8 cellular contexts compared by ENCODE assay signal in genomic region chr14:59187802-59188460, GRCh38. TPM values are rescaled to one million over a fixed set of nuclear protein-coding genes. Genes with fewer than 3 reads are reported as not detected.
DNase-seq lines count a peak whose midpoint lies in the region; ATAC-seq and TF ChIP-seq lines count a peak whose summit lies in the region.

No MANE protein-coding gene starts in this region.

- peaks cover 41% of the 10 kb centered on the region for H3K27me3 Mint-ChIP-seq in activated naive CD4-positive, alpha-beta T cell treated with anti-CD3 and anti-CD28 coated beads, Interleukin-2, amount 10 ng/mL, durations not matched to agents 7 days and 5 days

- peak overlapping the region; percentile 94 for H2AFZ ChIP-seq in PC-3 (ENCODE audit: low read length)

- no peaks in the 10 kb centered on the region for H3K9me2 ChIP-seq in PC-3 (replicated peaks; ENCODE audit: low read length)

- peak overlapping the region; percentile 96 for H3K4me3 Mint-ChIP-seq in activated naive CD4-positive, alpha-beta T cell treated with anti-CD3 and anti-CD28 coated beads, Interleukin-2, amount 10 ng/mL, durations not matched to agents 7 days and 5 days

- TSS peak; percentile 93 for BruUV-seq in PC-3 (replicated peaks; lab: Mats Ljungman, UMichigan)

- DNase-seq in PC-3 (peak; percentile 48), right cardiac atrium (peak; percentile 23 to 75 (median 69)), gastrocnemius medialis (peak; percentile 4 to 23), glomerular visceral epithelial cell (ENCODE audit: extremely low spot score) (no peak)
- DNase-seq in activated naive CD4-positive, alpha-beta T cell treated with anti-CD3 and anti-CD28 coated beads, Interleukin-2, amount 10 ng/mL, durations not matched to agents 7 days and 5 days, result peak; percentile 62

- H3K36me3 Mint-ChIP-seq in activated naive CD4-positive, alpha-beta T cell treated with anti-CD3 and anti-CD28 coated beads, Interleukin-2, amount 10 ng/mL, durations not matched to agents 7 days and 5 days, result no peaks in the 10 kb centered on the region

- peaks cover 28% of the 10 kb centered on the region for H3K4me1 Mint-ChIP-seq in activated naive CD4-positive, alpha-beta T cell treated with anti-CD3 and anti-CD28 coated beads, Interleukin-2, amount 10 ng/mL, durations not matched to agents 7 days and 5 days

- CTCF ChIA-PET in PC-3 (lab: Charles Lee), result interaction anchor here (0.6 to 1.3 kb wide), 3 partner anchors 75 to 295 kb away, joined by 4 to 8 read pairs (median 7); no protein-coding TSS in a partner anchor
- CTCF ChIA-PET in activated naive CD4-positive, alpha-beta T cell treated with anti-CD3 and anti-CD28 coated beads, Interleukin-2, amount 10 ng/mL, durations not matched to agents 7 days and 5 days (lab: Charles Lee), result no interaction called here

- POLR2A ChIA-PET in PC-3 (lab: Charles Lee; ENCODE audit: unreplicated experiment), result interaction anchor here (1.3 kb wide), 1 partner anchor 60 kb away, joined by 4 read pairs; no protein-coding TSS in a partner anchor

- TF ChIP-seq CTCF in C4-2B (conservative IDR thresholded peaks at IDR 0.05), result no peak
- no peak for TF ChIP-seq CTCF in PC-3 (conservative IDR thresholded peaks at IDR 0.05; ENCODE audit: low read depth, low read length)
- TF ChIP-seq CTCF in gastrocnemius medialis (IDR thresholded peaks at IDR 0.05 in 4 of 5, conservative IDR thresholded peaks at IDR 0.05 in 1 of 5), result no peak

- in situ Hi-C loops in gastrocnemius medialis (cut with MboI; ENCODE audit: low sequenced_read_pairs in 4 of 4), result no loop called here

- no peaks in the 10 kb centered on the region for H3F3A ChIP-seq in PC-3 (ENCODE audit: low read length, unreplicated experiment)

- peak overlapping the region; percentile 32 for H3K9ac ChIP-seq in PC-3 (ENCODE audit: low read length)

- under 1% methylated on average over 43 of the region's 43 CpGs for WGBS in right cardiac atrium

- H3K9me3 Mint-ChIP-seq in activated naive CD4-positive, alpha-beta T cell treated with anti-CD3 and anti-CD28 coated beads, Interleukin-2, amount 10 ng/mL, durations not matched to agents 7 days and 5 days, result no peaks in the 10 kb centered on the region

- ATAC-seq in GM19438 (IDR thresholded peaks at IDR 0.05; ENCODE audit: low read depth, unreplicated experiment) (peak; percentile 10), HG03520 (IDR thresholded peaks at IDR 0.05; ENCODE audit: unreplicated experiment) (peak; percentile 7), PC-3 (peak; percentile 29), right cardiac atrium (peak; percentile 3 to 6), gastrocnemius medialis (peak; percentile 49 to 57)

- H3K4me2 ChIP-seq in PC-3 (ENCODE audit: low read length), result peak overlapping the region; percentile 89

- H3K36me3 ChIP-seq in PC-3 (ENCODE audit: low read depth, low read length), result no peaks in the 10 kb centered on the region
- H3K36me3 ChIP-seq in gastrocnemius medialis, result no peaks in the 10 kb centered on the region

- peak overlapping the region; percentile 87 for H3K27ac Mint-ChIP-seq in activated naive CD4-positive, alpha-beta T cell treated with anti-CD3 and anti-CD28 coated beads, Interleukin-2, amount 10 ng/mL, durations not matched to agents 7 days and 5 days

- peaks cover 35% of the 10 kb centered on the region for H3K79me2 ChIP-seq in PC-3 (ENCODE audit: low read length)

- peak overlapping the region; percentile 79 for H3K4me3 ChIP-seq in PC-3 (ENCODE audit: low read length)
- peak overlapping the region; percentile 80 for H3K4me3 ChIP-seq in right cardiac atrium (ENCODE audit: low read length)
- H3K4me3 ChIP-seq in gastrocnemius medialis, result peak overlapping the region; percentile 69 to 98 (median 88)

- H3K9me3 ChIP-seq in PC-3 (ENCODE audit: low read length), result no peaks in the 10 kb centered on the region
- no peaks in the 10 kb centered on the region for H3K9me3 ChIP-seq in right cardiac atrium (ENCODE audit: control insufficient read depth, low read length)
- H3K9me3 ChIP-seq in gastrocnemius medialis, result no peaks in the 10 kb centered on the region

- H4K20me1 ChIP-seq in PC-3 (ENCODE audit: low read length), result no peaks in the 10 kb centered on the region

- H3K27ac ChIP-seq in C4-2B (peak overlapping the region; percentile 80), PC-3 (ENCODE audit: low read length) (no peak overlapping the region), right cardiac atrium (ENCODE audit: low read length) (peak overlapping the region; percentile 96), gastrocnemius medialis (peak overlapping the region; percentile 82 to 92 (median 84))

- peaks cover 28% of the 10 kb centered on the region for H3K4me1 ChIP-seq in PC-3 (ENCODE audit: insufficient read depth, low read length)
- peaks cover 4% of the 10 kb centered on the region for H3K4me1 ChIP-seq in right cardiac atrium (ENCODE audit: control insufficient read depth, insufficient read depth, low read length)
- peaks cover 23 to 24% of the 10 kb centered on the region in 2 donors for H3K4me1 ChIP-seq in gastrocnemius medialis

- TF ChIP-seq POLR2A in gastrocnemius medialis (IDR thresholded peaks at IDR 0.05), result no peak

- intact Hi-C loops in PC-3 (cut with micrococcal nuclease) (loop anchor here (1.0 to 2.0 kb wide), 8 partner anchors 61 to 294 kb away; no protein-coding TSS in a partner anchor), right cardiac atrium (cut with DNase I) (loop anchor here in 3 of 4 donors (10.0 kb wide), 3 partner anchors 53 to 237 kb away; no protein-coding TSS in a partner anchor), gastrocnemius medialis (cut with DNase I; ENCODE audit: low total_unique reads) (loop anchor here (1.0 to 5.0 kb wide), 2 partner anchors 27 to 239 kb away; no protein-coding TSS in a partner anchor)

- H3K27me3 ChIP-seq in PC-3 (ENCODE audit: low read length), result peaks cover 29% of the 10 kb centered on the region
- no peaks in the 10 kb centered on the region for H3K27me3 ChIP-seq in right cardiac atrium (ENCODE audit: control insufficient read depth, insufficient read depth)
- H3K27me3 ChIP-seq in gastrocnemius medialis, result no peaks in the 10 kb centered on the region

RNA-seq across cellular contexts. Expression of gene DAAM1, which starts 0.5 kb away (rescaled TPM):
- total RNA-seq in PC-3 (2014; rRNA removed) (32.7 and 36.7 TPM in 2 replicates), right cardiac atrium (100 to 1,000 TPM in 3 of 4 donors, 10 to 100 TPM in 1; 96.8 to 152 (median 113) TPM), gastrocnemius medialis (10 to 100 TPM in 1 of 4 donors, 1 to 10 TPM in 3; 4.4 to 13.9 (median 6.4) TPM)
- polyA plus RNA-seq in right cardiac atrium, result 30.7 TPM
